Comparison of ENCODE assay signal across 26 cellular contexts in the genomic region with DNA sequence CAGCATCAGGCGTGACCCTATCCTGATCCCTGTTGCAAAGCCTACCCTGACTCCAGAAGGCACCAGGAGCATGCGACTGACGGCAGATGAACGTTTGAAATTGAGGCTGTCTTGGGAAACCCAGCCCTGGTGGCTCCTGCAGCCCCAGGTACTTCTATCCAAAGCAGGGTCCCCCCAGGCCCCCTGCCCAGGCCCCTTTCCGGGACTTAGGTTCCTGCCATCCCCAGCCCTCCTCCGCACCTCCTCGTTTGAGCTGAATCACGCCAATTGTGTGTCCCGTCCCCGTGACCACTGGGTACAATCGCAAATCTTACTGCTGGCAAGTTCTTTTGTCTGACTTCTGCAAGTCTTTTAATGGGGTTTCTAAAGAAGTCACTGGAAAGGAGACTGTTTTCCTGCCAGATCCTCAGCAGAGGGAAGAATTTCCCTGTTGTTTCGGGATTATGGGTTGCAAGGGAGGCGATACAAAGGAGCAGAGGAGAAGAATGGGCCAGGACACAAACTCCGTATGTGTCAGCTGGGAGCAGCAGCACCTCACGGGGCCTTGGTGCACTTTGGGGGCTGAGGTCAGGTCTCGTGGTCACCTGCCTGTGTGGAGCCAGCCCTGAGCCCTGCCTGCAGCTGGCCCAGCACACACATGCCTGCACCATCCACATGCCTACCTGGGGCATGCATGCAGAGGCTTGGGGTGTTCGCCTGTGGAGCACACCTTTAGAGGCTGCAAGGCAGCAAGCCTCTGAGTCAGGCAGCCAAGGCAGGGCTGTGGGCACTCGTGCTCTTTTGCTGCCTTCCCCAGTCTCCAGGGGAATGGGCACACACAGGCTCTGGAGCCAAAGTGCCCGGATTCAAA. TPM values are rescaled to one million over a fixed set of nuclear protein-coding genes. Genes with fewer than 3 reads are reported as not detected.
DNase-seq lines count a peak whose midpoint lies in the region; ATAC-seq and TF ChIP-seq lines count a peak whose summit lies in the region.
"Had no signal": no experiment of that assay in that cellular context is flagged by ENCODE, and none has a peak within 500 bp of the region (broad histone marks: within the 10 kb centered on the region; RNA-seq: fewer than 3 reads in every experiment).

No MANE protein-coding gene starts in this region.

- H3K4me3 ChIP-seq in upper lobe of right lung: no peak overlapping the region
- H3K4me3 ChIP-seq: cardiac muscle cell, lung, smooth muscle cell had no signal

- peaks cover 10% of the 10 kb centered on the region for H3K27me3 ChIP-seq in upper lobe of right lung
- H3K27me3 ChIP-seq: cardiac muscle cell, foreskin keratinocyte had no signal

- intact Hi-C loops in upper lobe of right lung (cut with DNase I): no loop called here

- H3K9me3 ChIP-seq in upper lobe of right lung: no peaks in the 10 kb centered on the region
- H3K9me3 ChIP-seq: SK-N-SH had no signal

- DNase-seq in activated effector memory CD4-positive, alpha-beta T cell treated with anti-CD3 and anti-CD28 coated beads, Interleukin-2, amount 50 U/mL, for 16 hours: peak; percentile 47
- no peak for DNase-seq in activated effector memory CD4-positive, alpha-beta T cell treated with Interleukin-2 at 50 U/mL for 16 hours
- DNase-seq in epithelial cell of prostate (ENCODE audit: low read depth, low spot score) (no peak), midbrain (lab: John Stamatoyannopoulos, UW) (peak; percentile 28), upper lobe of right lung (peak; percentile 36), middle frontal gyrus (ENCODE audit: extremely low spot score, low spot score) (no peak), NCI-H524 treated with DMSO at 0.1 percent for 48 hours (lab: John Stamatoyannopoulos, UW) (no peak), SHP77 treated with DMSO at 0.1 percent for 48 hours (lab: John Stamatoyannopoulos, UW) (no peak)
- DNase-seq: activated CD4-positive, alpha-beta T cell treated with anti-CD3 and anti-CD28 coated beads for 4 hours; activated naive CD4-positive, alpha-beta T cell treated with anti-CD3 and anti-CD28 coated beads, Interleukin-2, amount 50 U/mL, for 16 hours; activated T-cell treated with anti-CD3 and anti-CD28 coated beads, Interleukin-2, amount 50 U/mL, for 48 hours; CD4-positive, CD25-positive, alpha-beta regulatory T cell; EL; foreskin keratinocyte; immature natural killer cell; NCI-H1092 treated with DMSO at 0.1 percent for 48 hours; NCI-H2029; retina; RPMI8226; SK-N-SH; T-helper 17 cell had no signal

- no peaks in the 10 kb centered on the region for H3K36me3 ChIP-seq in upper lobe of right lung
- H3K36me3 ChIP-seq: cardiac muscle cell had no signal

- H3K4me1 ChIP-seq in upper lobe of right lung: no peaks in the 10 kb centered on the region

- H3K27ac ChIP-seq in epithelial cell of prostate (peak overlapping the region; percentile 17), upper lobe of right lung (no peak overlapping the region)
- H3K27ac ChIP-seq: 22Rv1, cardiac muscle cell, foreskin keratinocyte had no signal

- no peak for ATAC-seq in upper lobe of right lung
- ATAC-seq: foreskin keratinocyte; stimulated activated memory B cell treated with anti-CD40 and anti-IgM and Interleukin-4, amounts not matched to agents 10 μg/mL and 1 μg/mL and 100 μg/mL, for 72 hours; T-helper 17 cell had no signal

- no peak for TF ChIP-seq CTCF in upper lobe of right lung (IDR thresholded peaks at IDR 0.05)

RNA-seq across cellular contexts. Expression of a gene that starts 35.8 kb away (rescaled TPM):
- 11.1 TPM for total RNA-seq in upper lobe of right lung

Comparison
In these comparisons a context has a peak if more than half of its experiments do, and no peak if none do; other contexts are left out.
1. DNase-seq: peak in activated effector memory CD4-positive, alpha-beta T cell treated with anti-CD3 and anti-CD28 coated beads, Interleukin-2, amount 50 U/mL, for 16 hours (single experiment), midbrain (single experiment) and upper lobe of right lung (single experiment); none in activated effector memory CD4-positive, alpha-beta T cell treated with Interleukin-2 at 50 U/mL for 16 hours (single experiment), epithelial cell of prostate (single experiment), middle frontal gyrus (single experiment), NCI-H524 treated with DMSO at 0.1 percent for 48 hours (single experiment) and SHP77 treated with DMSO at 0.1 percent for 48 hours (single experiment).